Comparison of ENCODE assay signal across 8 cellular contexts in genomic region chr17:781920-782731, GRCh38. TPM values are rescaled to one million over a fixed set of nuclear protein-coding genes. Genes with fewer than 3 reads are reported as not detected.
DNase-seq lines count a peak whose midpoint lies in the region; ATAC-seq, FAIRE-seq and TF ChIP-seq lines count a peak whose summit lies in the region.

Gene GLOD4 (minus strand): TSS chr17:782280. CDS start chr17:782255, 25 bp downstream.
Gene MRM3 (plus strand): TSS chr17:782353. CDS start chr17:782379, 26 bp downstream.

- H2AFZ ChIP-seq in H1 (ENCODE audit: low read length) = peak within 1 kb of the TSS; percentile 81

- no peak for TF ChIP-seq EP300 in H1 (IDR thresholded peaks at IDR 0.05; ENCODE audit: borderline replicate concordance in 1 of 2, low read depth in 2 of 2, low read length in 2 of 2)

- peak within 1 kb of the TSS; percentile 94 for H3K27ac ChIP-seq in CD8-positive, alpha-beta T cell (ENCODE audit: low read depth, low read length)
- H3K27ac ChIP-seq in HL-60 (replicated peaks) = peak within 1 kb of the TSS; percentile 85
- peak within 1 kb of the TSS; percentile 87 for H3K27ac ChIP-seq in H1 (ENCODE audit: low read depth, low read length)
- H3K27ac ChIP-seq in mesendoderm (ENCODE audit: low read depth, low read length) = no peak within 1 kb of the TSS

- H3K4ac ChIP-seq in H1 (replicated peaks; ENCODE audit: insufficient read length, low read depth, low read length) (no peak within 1 kb of the TSS), mesendoderm (ENCODE audit: low read depth, low read length) (no peak within 1 kb of the TSS)

- peak; percentile 94 for ATAC-seq in CD8-positive, alpha-beta T cell
- peak; percentile 89 for ATAC-seq in GM19455 (IDR thresholded peaks at IDR 0.05; ENCODE audit: unreplicated experiment)

- H2BK12ac ChIP-seq in H1 (ENCODE audit: low read depth, low read length) = no peak within 1 kb of the TSS; the same call in 1 of the 2 replicates

- H2BK15ac ChIP-seq in H1 (ENCODE audit: low read length) (no peak within 1 kb of the TSS), mesendoderm (replicated peaks; ENCODE audit: low read depth) (no peak within 1 kb of the TSS)

- H2BK5ac ChIP-seq in H1 (ENCODE audit: low read depth, low read length) = peak within 1 kb of the TSS; percentile 74
- no peak within 1 kb of the TSS for H2BK5ac ChIP-seq in mesendoderm (ENCODE audit: low read length)

- H3K27me3 ChIP-seq in CD8-positive, alpha-beta T cell (ENCODE audit: insufficient read depth, low read length) = no peaks in the 10 kb centered on the region
- H3K27me3 ChIP-seq in HL-60 (ENCODE audit: insufficient read depth, poor library complexity, severe bottlenecking) (no peaks in the 10 kb centered on the region), H1 (replicated peaks in 1 of 4; ENCODE audit: control insufficient read depth in 3 of 4, extremely low read depth in 1 of 4, insufficient read depth in 3 of 4, low read length in 3 of 4) (no peaks in the 10 kb centered on the region), mesendoderm (ENCODE audit: insufficient read depth, low read length, poor library complexity) (no peaks in the 10 kb centered on the region)

- intact Hi-C loops in CD8-positive, alpha-beta T cell (cut with DNase I, micrococcal nuclease) = loop anchor here (1.0 to 5.0 kb wide), 7 partner anchors 30 to 372 kb away; partner anchors contain the start of genes GEMIN4 (in 2 of the 2), VPS53 (in 2 of the 2) and TIMM22 (in 1 of the 2)

- H3K79me1 ChIP-seq in H1 (ENCODE audit: low read depth, low read length) (peaks cover 2% of the 10 kb centered on the region), mesendoderm (ENCODE audit: low read length) (peaks cover 12% of the 10 kb centered on the region)

- H3K23ac ChIP-seq in H1 (ENCODE audit: insufficient read length) (no peak within 1 kb of the TSS), mesendoderm (ENCODE audit: low read length) (no peak within 1 kb of the TSS)

- no peak within 1 kb of the TSS for H4K91ac ChIP-seq in H1 (replicated peaks; ENCODE audit: insufficient read length, low read length)

- peak within 1 kb of the TSS; percentile 93 to 97 (median 95) for H3K9ac ChIP-seq in H1 (replicated peaks in 1 of 4; ENCODE audit: extremely low read depth in 1 of 4, low read depth in 3 of 4, low read length in 3 of 4)
- peak within 1 kb of the TSS; percentile 93 for H3K9ac ChIP-seq in mesendoderm (ENCODE audit: low read length)

- no peak within 1 kb of the TSS for H2BK20ac ChIP-seq in H1 (ENCODE audit: low read length)

- peak; percentile 56 to 97 for TF ChIP-seq POLR2A in H1 (IDR thresholded peaks at IDR 0.05; ENCODE audit: control extremely low read depth in 1 of 2, low read depth in 2 of 2, low read length in 2 of 2)

- H4K20me1 ChIP-seq in H1 (replicated peaks in 1 of 2; ENCODE audit: control insufficient read depth in 1 of 2, insufficient read depth in 2 of 2, low read length in 2 of 2) = peaks cover 0 to 5% of the 10 kb centered on the region in 2 experiments

- no peaks in the 10 kb centered on the region for H3K27me3 Mint-ChIP-seq in CD8-positive, alpha-beta T cell (ENCODE audit: low read depth)

- TF ChIP-seq RAD21 in H1 (IDR thresholded peaks at IDR 0.05 in 1 of 2, conservative IDR thresholded peaks at IDR 0.05 in 1 of 2; ENCODE audit: low read depth in 2 of 2, low read length in 2 of 2) = no peak; a peak in 1 of 4 replicates

- 0 out of 2 replicates have a peak, but pooled peaks cover 2% of the 10 kb centered on the region for H3K23me2 ChIP-seq in H1 (ENCODE audit: low read depth, low read length)

- POLR2A ChIA-PET in CD8-positive, alpha-beta T cell (lab: Charles Lee) = interaction anchor here (0.6 to 2.9 kb wide), 7 partner anchors 14 to 215 kb away, joined by 3 to 19 read pairs (median 4); partner anchors contain the start of genes GEMIN4, NXN and TIMM22
- POLR2A ChIA-PET in H1 (lab: Charles Lee; ENCODE audit: partially characterized antibody) = interaction anchor here (0.6 to 2.9 kb wide), 17 partner anchors 10 to 224 kb away, joined by 3 to 22 read pairs (median 3); partner anchors contain the start of genes GEMIN4, NXN and TIMM22

- H4K8ac ChIP-seq in H1 (ENCODE audit: extremely low read depth, insufficient read depth, low read length) (peak within 1 kb of the TSS; percentile 100), mesendoderm (ENCODE audit: low read depth, low read length) (no peak within 1 kb of the TSS)

- no peak within 1 kb of the TSS for H3K56ac ChIP-seq in H1 (replicated peaks; ENCODE audit: insufficient read length, low read depth, low read length)
- peak within 1 kb of the TSS; percentile 91 for H3K56ac ChIP-seq in mesendoderm (ENCODE audit: low read length)

- H3K36me3 ChIP-seq in CD8-positive, alpha-beta T cell (ENCODE audit: insufficient read depth, low read length) = peaks cover 15% of the 10 kb centered on the region
- H3K36me3 ChIP-seq in H1 (ENCODE audit: control insufficient read depth in 2 of 4, insufficient read depth in 4 of 4, low read length in 3 of 4) (peaks cover 12 to 24% (median 18%) of the 10 kb centered on the region in 4 experiments), mesendoderm (ENCODE audit: control insufficient read depth, insufficient read depth, low read length) (peaks cover 4% of the 10 kb centered on the region)

- H4K5ac ChIP-seq in H1 (ENCODE audit: insufficient read length, low read depth, low read length) = peak within 1 kb of the TSS; percentile 97
- peak within 1 kb of the TSS; percentile 15 for H4K5ac ChIP-seq in mesendoderm (ENCODE audit: low read length)

- H3K18ac ChIP-seq in H1 (ENCODE audit: extremely low read depth, low read length) = peak within 1 kb of the TSS; percentile 17; the same call in 1 of the 2 replicates
- no peak within 1 kb of the TSS for H3K18ac ChIP-seq in mesendoderm (ENCODE audit: low read length)

- H3K79me2 ChIP-seq in H1 (ENCODE audit: control insufficient read depth in 1 of 2, insufficient read depth in 2 of 2, low read length in 2 of 2) (peaks cover 7 to 58% of the 10 kb centered on the region in 2 experiments), mesendoderm (ENCODE audit: control insufficient read depth, insufficient read depth, low read length) (peaks cover 34% of the 10 kb centered on the region)

- peak within 1 kb of the TSS; percentile 92 for H3K4me3 ChIP-seq in CD8-positive, alpha-beta T cell (ENCODE audit: low read depth, low read length)
- peak within 1 kb of the TSS; percentile 89 for H3K4me3 ChIP-seq in HL-60 (replicated peaks; ENCODE audit: insufficient read depth, low read length)
- H3K4me3 ChIP-seq in H1 (ENCODE audit: extremely low read depth in 1 of 4, insufficient read depth in 2 of 4, low read depth in 3 of 4, low read length in 4 of 4) = peak within 1 kb of the TSS; percentile 89 to 100 (median 97)
- H3K4me3 ChIP-seq in mesendoderm (ENCODE audit: low read length) = peak within 1 kb of the TSS; percentile 93

- TF ChIP-seq CTCF in CD8-positive, alpha-beta T cell (IDR thresholded peaks at IDR 0.05) = no peak
- TF ChIP-seq CTCF in HL-60 (IDR thresholded peaks at IDR 0.05; ENCODE audit: insufficient read depth, low read length) (no peak), H1 (IDR thresholded peaks at IDR 0.05; ENCODE audit: control extremely low read depth in 1 of 3, insufficient read depth in 1 of 3, low read depth in 1 of 3, low read length in 3 of 3) (peak in 1 of 3 experiments; percentile 18; a peak in 1 of 4 replicates)

- FAIRE-seq in H1 (lab: Jason Lieb, UNC) = no peak

- WGBS in H1 (ENCODE audit: extremely low coverage in 1 of 2, insufficient coverage in 1 of 2, insufficient read length in 1 of 2, insufficient replicate concordance in 2 of 2, low coverage in 1 of 2, low lambda C conversion rate in 2 of 2, missing lambda C conversion rate in 1 of 2), 2 experiments = 1% methylated on average over 62 of the region's 80 CpGs; no CpG with 5 or more reads in 1 of the 2 experiments
- no CpG with 5 or more reads among the region's 80 CpGs for WGBS in mesendoderm (ENCODE audit: extremely low coverage, insufficient coverage, low lambda C conversion rate)

- peak within 1 kb of the TSS; percentile 97 for H3K27ac Mint-ChIP-seq in CD8-positive, alpha-beta T cell

- no peaks in the 10 kb centered on the region for H3K9me3 ChIP-seq in CD8-positive, alpha-beta T cell (ENCODE audit: low read length)
- H3K9me3 ChIP-seq in H1 (ENCODE audit: insufficient read depth in 2 of 2, low read depth in 1 of 2, low read length in 1 of 2) = no peaks in the 10 kb centered on the region

- CTCF ChIA-PET in CD8-positive, alpha-beta T cell (lab: Charles Lee) = interaction anchor here (1.1 to 2.8 kb wide), 8 partner anchors 10 to 370 kb away, joined by 3 to 9 read pairs (median 4); partner anchors contain the start of gene TIMM22
- CTCF ChIA-PET in H1 (lab: Charles Lee; ENCODE audit: partially characterized antibody) = interaction anchor here (0.7 to 2.6 kb wide), 10 partner anchors 9 to 218 kb away, joined by 3 to 13 read pairs (median 4); partner anchors contain the start of genes NXN and TIMM22

- H2AK5ac ChIP-seq in H1 (ENCODE audit: low read depth, low read length) (no peak within 1 kb of the TSS), mesendoderm (ENCODE audit: low read length) (no peak within 1 kb of the TSS)

- no peaks in the 10 kb centered on the region for H3K9me3 Mint-ChIP-seq in CD8-positive, alpha-beta T cell

- H3K36me3 Mint-ChIP-seq in CD8-positive, alpha-beta T cell = peaks cover 50% of the 10 kb centered on the region

- H3K14ac ChIP-seq in H1 (ENCODE audit: insufficient read length) = no peak within 1 kb of the TSS

- peaks cover 34% of the 10 kb centered on the region for H3K4me1 Mint-ChIP-seq in CD8-positive, alpha-beta T cell (ENCODE audit: low read depth)

- H3K4me2 ChIP-seq in H1 (ENCODE audit: insufficient read depth in 1 of 2, low read depth in 2 of 2, low read length in 2 of 2) (peak within 1 kb of the TSS; percentile 78 to 92), mesendoderm (ENCODE audit: low read length) (peak within 1 kb of the TSS; percentile 94)

- H2BK120ac ChIP-seq in H1 (replicated peaks; ENCODE audit: low read depth, low read length) = no peak within 1 kb of the TSS
- H2BK120ac ChIP-seq in mesendoderm (ENCODE audit: low read depth, low read length) = no peak within 1 kb of the TSS

- H3K4me1 ChIP-seq in CD8-positive, alpha-beta T cell (ENCODE audit: insufficient read depth, low read length) = peaks cover 28% of the 10 kb centered on the region
- H3K4me1 ChIP-seq in H1 (replicated peaks in 1 of 4; ENCODE audit: control insufficient read depth in 3 of 4, insufficient read depth in 4 of 4, low read length in 3 of 4) (0 out of 7 replicates have a peak, but pooled peaks cover 0 to 1% (median 0%) of the 10 kb centered on the region in 4 experiments), mesendoderm (ENCODE audit: control insufficient read depth, low read depth, low read length) (no peaks in the 10 kb centered on the region)

- peak; percentile 91 to 99 (median 94) for DNase-seq in CD8-positive, alpha-beta T cell
- peak; percentile 70 to 77 for DNase-seq in HL-60 (ENCODE audit: low read depth in 1 of 2, low spot score in 1 of 2)
- DNase-seq in NK-92 treated with Interleukin-12 subunit alpha and Interleukin-12 subunit beta, amount 100 ng/mL, for 24 hours (lab: John Stamatoyannopoulos, UW) = peak; percentile 64
- peak; percentile 83 to 93 for DNase-seq in activated CD8-positive, alpha-beta memory T cell treated with anti-CD3 and anti-CD28 coated beads for 4 hours (ENCODE audit: low read depth in 2 of 2)
- peak in 1 of 2 experiments; percentile 99 for DNase-seq in H1 (ENCODE audit: low read depth in 1 of 2, low spot score in 2 of 2)
- DNase-seq in mesendoderm = peak; percentile 89
- DNase-seq in stimulated activated CD8-positive, alpha-beta memory T cell treated with anti-CD3 and anti-CD28 coated beads, Interleukin-12 subunit alpha, Interleukin-12 subunit beta, amount 100 ng/mL, for 4 hours (ENCODE audit: low read depth) = peak; percentile 95

- H3K4me3 Mint-ChIP-seq in CD8-positive, alpha-beta T cell = peak within 1 kb of the TSS; percentile 97

RNA-seq across cellular contexts. Expression of gene GLOD4, which starts in this region (rescaled TPM):
- total RNA-seq in CD8-positive, alpha-beta T cell = 10 to 100 TPM; 80.7 to 86.2 TPM
- total RNA-seq in H1 (2021; fragmentation: NEBNext Ultra II Directional; extraction: Animal tissue kit (Norgen Biotek cat#: 25700)) = 81.3 and 85.3 TPM in 2 replicates
- 24.5 and 36.8 TPM in 2 replicates for polyA plus RNA-seq in H1 (2011; rRNA removed)
- 55.4 TPM for polyA plus RNA-seq in H1 (2011; cell fraction: cytosol; rRNA removed)
- polyA plus RNA-seq in H1 (2011; cell fraction: nucleus; rRNA removed) = 12.7 TPM
- polyA plus RNA-seq in H1 (2012, experiment 1 of 2) = 87.7 to 101 TPM (median 89.9 TPM) in 4 replicates
- 44.3 TPM for polyA plus RNA-seq in H1 (2012, experiment 2 of 2)
- polyA plus RNA-seq in H1 (2013, experiment 1 of 2) = 38.2 TPM
- 38.0 TPM for polyA plus RNA-seq in H1 (2013, experiment 2 of 2)
- polyA minus RNA-seq in H1 (2011; rRNA and poly(A)+ RNA removed) = 23.8 and 24.3 TPM in 2 replicates
- 19.1 TPM for polyA minus RNA-seq in H1 (2011; cell fraction: cytosol; rRNA and poly(A)+ RNA removed)
- polyA minus RNA-seq in H1 (2011; cell fraction: nucleus; rRNA and poly(A)+ RNA removed) = 15.5 TPM
- polyA plus RNA-seq in mesendoderm (2013, experiment 1 of 2) = 46.4 TPM
- 48.7 TPM for polyA plus RNA-seq in mesendoderm (2013, experiment 2 of 2)

RNA-seq across cellular contexts. Expression of gene MRM3, which starts in this region (rescaled TPM):
- total RNA-seq in CD8-positive, alpha-beta T cell = 10 to 100 TPM; 47.4 to 49.7 TPM
- 20.8 and 22.3 TPM in 2 replicates for total RNA-seq in H1 (2021; fragmentation: NEBNext Ultra II Directional; extraction: Animal tissue kit (Norgen Biotek cat#: 25700))
- 10.1 and 10.7 TPM in 2 replicates for polyA plus RNA-seq in H1 (2011; rRNA removed)
- 19.0 TPM for polyA plus RNA-seq in H1 (2011; cell fraction: cytosol; rRNA removed)
- 10.9 TPM for polyA plus RNA-seq in H1 (2011; cell fraction: nucleus; rRNA removed)
- 15.8 to 20.2 TPM (median 16.4 TPM) in 4 replicates for polyA plus RNA-seq in H1 (2012, experiment 1 of 2)
- 14.2 TPM for polyA plus RNA-seq in H1 (2012, experiment 2 of 2)
- polyA plus RNA-seq in H1 (2013, experiment 1 of 2) = 12.4 TPM
- polyA plus RNA-seq in H1 (2013, experiment 2 of 2) = 12.6 TPM
- 11.5 and 14.0 TPM in 2 replicates for polyA minus RNA-seq in H1 (2011; rRNA and poly(A)+ RNA removed)
- 14.1 TPM for polyA minus RNA-seq in H1 (2011; cell fraction: cytosol; rRNA and poly(A)+ RNA removed)
- 35.0 TPM for polyA minus RNA-seq in H1 (2011; cell fraction: nucleus; rRNA and poly(A)+ RNA removed)
- 12.1 TPM for polyA plus RNA-seq in mesendoderm (2013, experiment 1 of 2)
- 12.7 TPM for polyA plus RNA-seq in mesendoderm (2013, experiment 2 of 2)
